1 cellular context compared by ENCODE assay signal in genomic region chr9:101860920-101861319, GRCh38.
TF ChIP-seq lines count a peak whose summit lies in the region.

No MANE protein-coding gene starts in this region.

TF ChIP-seq in GM12878, 131 proteins besides CTCF, POLR2A, EP300 and RAD21 (continued from another document):
- TF ChIP-seq PML (IDR thresholded peaks at IDR 0.05; ENCODE audit: low read length) (no peak), RCOR1 (conservative IDR thresholded peaks at IDR 0.05; ENCODE audit: low read depth, low read length) (no peak), ZBTB4 (CRISPR knock-in tag; IDR thresholded peaks at IDR 0.05) (no peak)
